In genomic region chr1:119480175-119480574, GRCh38 we compare ENCODE assay signal across 12 cellular contexts. TPM values are rescaled to one million over a fixed set of nuclear protein-coding genes. Genes with fewer than 3 reads are reported as not detected.
"Had no signal": no experiment of that assay in that cellular context is flagged by ENCODE, and none has a peak within 500 bp of the region (broad histone marks: within the 10 kb centered on the region; RNA-seq: fewer than 3 reads in every experiment).

No MANE protein-coding gene starts in this region.

- H3K9ac ChIP-seq: KMS-11 had no signal

- ATAC-seq: HepG2 had no signal

- DNase-seq: IMR-90, Karpas-422, Kasumi-1, KBM-7, KG1 had no signal

- H3K4me2 ChIP-seq: KMS-11 had no signal

- H3K4me3 Mint-ChIP-seq: IgD-negative memory B cell had no signal

- H3K36me3 Mint-ChIP-seq: IgD-negative memory B cell had no signal

- FAIRE-seq: HepG2, HTR-8/SVneo had no signal

- H3K27ac Mint-ChIP-seq: IgD-negative memory B cell had no signal

- H3K4me1 Mint-ChIP-seq: IgD-negative memory B cell had no signal

- H3K27ac ChIP-seq: HL-60, KMS-11 had no signal

RNA-seq across cellular contexts. Expression of gene HSD3B1, which starts 26.8 kb away (rescaled TPM):
- total RNA-seq: HepG2, HT-29, HT1080, IMR-90 had no signal
- polyA plus RNA-seq: HepG2, IgD-negative memory B cell, IMR-90 had no signal
